ENCODE assay signal across 1 cellular context in genomic region chr1:28648493-28649238, GRCh38.
A peak's percentile ranks its signal among the peaks of the same experiment; 100 is the strongest.
TF ChIP-seq lines count a peak whose summit lies in the region.

TSS of gene RNU11 (plus strand) at chr1:28648600.

TF ChIP-seq in HepG2, 621 proteins besides CTCF, POLR2A, EP300 and RAD21 (continued from another document and continues in another):
- TF ChIP-seq HNF1B (CRISPR knock-in tag; IDR thresholded peaks at IDR 0.05), result no peak; the same call in 1 of the 2 replicates
- no peak; the same call in 1 of the 2 replicates for TF ChIP-seq FUBP1 (CRISPR knock-in tag; IDR thresholded peaks at IDR 0.05; ENCODE audit: borderline replicate concordance)
- peak; percentile 96 for TF ChIP-seq TARDBP (CRISPR knock-in tag; IDR thresholded peaks at IDR 0.05)
- no peak for TF ChIP-seq ZNF644 (CRISPR knock-in tag; IDR thresholded peaks at IDR 0.05; ENCODE audit: low read depth)
- no peak for TF ChIP-seq CHD4 (IDR thresholded peaks at IDR 0.05; ENCODE audit: borderline replicate concordance, low read length)
- TF ChIP-seq TRIM22 (IDR thresholded peaks at IDR 0.05), result no peak
- TF ChIP-seq ARNT (IDR thresholded peaks at IDR 0.05), result no peak
- TF ChIP-seq FOXA1 (IDR thresholded peaks at IDR 0.05), result no peak
- TF ChIP-seq FOXA1 (CRISPR knock-in tag; IDR thresholded peaks at IDR 0.05), result peak; percentile 44
- peak; percentile 86; the same call in 1 of the 2 replicates for TF ChIP-seq ETV6 (CRISPR knock-in tag; conservative IDR thresholded peaks at IDR 0.05)
- peak; percentile 75; the same call in 1 of the 2 replicates for TF ChIP-seq AHR (CRISPR knock-in tag; IDR thresholded peaks at IDR 0.05)
- TF ChIP-seq ZNF784 (CRISPR knock-in tag; IDR thresholded peaks at IDR 0.05; ENCODE audit: borderline replicate concordance), result no peak
- peak; percentile 90 for TF ChIP-seq ZFP41 (CRISPR knock-in tag; IDR thresholded peaks at IDR 0.05; ENCODE audit: borderline replicate concordance)
- TF ChIP-seq ZFX (CRISPR knock-in tag; IDR thresholded peaks at IDR 0.05; ENCODE audit: low read depth), result peak; percentile 60
- TF ChIP-seq PAX8 (CRISPR knock-in tag; IDR thresholded peaks at IDR 0.05; ENCODE audit: borderline replicate concordance), result 0 out of 2 replicates have a peak, but pooled peaks have one; percentile 84
- peak; percentile 95 for TF ChIP-seq ZBTB25 (CRISPR knock-in tag; IDR thresholded peaks at IDR 0.05)
- no peak for TF ChIP-seq TAF15 (IDR thresholded peaks at IDR 0.05; ENCODE audit: low read depth, low read length, poor library complexity, severe bottlenecking)
- peak; percentile 72; the same call in 1 of the 2 replicates for TF ChIP-seq HNF4G (IDR thresholded peaks at IDR 0.05; ENCODE audit: borderline replicate concordance, low read depth, low read length)
- TF ChIP-seq HNF4G (CRISPR knock-in tag; IDR thresholded peaks at IDR 0.05; ENCODE audit: borderline replicate concordance, low read depth), result peak; percentile 55; the same call in 1 of the 2 replicates
- TF ChIP-seq ZNF12 (CRISPR knock-in tag; IDR thresholded peaks at IDR 0.05), result no peak; the same call in 1 of the 2 replicates
- TF ChIP-seq ZNF570 (CRISPR knock-in tag; IDR thresholded peaks at IDR 0.05; ENCODE audit: borderline replicate concordance), result no peak
- peak; percentile 59 for TF ChIP-seq ZKSCAN1 (IDR thresholded peaks at IDR 0.05; ENCODE audit: low read length)
- TF ChIP-seq TCF12 (IDR thresholded peaks at IDR 0.05), result no peak
- no peak; the same call in 1 of the 2 replicates for TF ChIP-seq TCF12 (CRISPR knock-in tag; IDR thresholded peaks at IDR 0.05)
- TF ChIP-seq ZNF260 (CRISPR knock-in tag; IDR thresholded peaks at IDR 0.05; ENCODE audit: borderline replicate concordance, low read depth), result no peak
- 0 out of 2 replicates have a peak, but pooled peaks have one; percentile 43 for TF ChIP-seq E2F2 (CRISPR knock-in tag; IDR thresholded peaks at IDR 0.05; ENCODE audit: borderline replicate concordance)
- peak; percentile 100 for TF ChIP-seq SNAPC2 (CRISPR knock-in tag; IDR thresholded peaks at IDR 0.05)
- TF ChIP-seq MNT (IDR thresholded peaks at IDR 0.05), result no peak
- TF ChIP-seq CCDC6 (CRISPR knock-in tag; IDR thresholded peaks at IDR 0.05), result peak; percentile 73
- TF ChIP-seq HOXA7 (CRISPR knock-in tag; IDR thresholded peaks at IDR 0.05), result no peak
- peak; percentile 98; the same call in 1 of the 2 replicates for TF ChIP-seq TOE1 (CRISPR knock-in tag; IDR thresholded peaks at IDR 0.05)
- TF ChIP-seq HES4 (CRISPR knock-in tag; IDR thresholded peaks at IDR 0.05; ENCODE audit: borderline replicate concordance), result peak; percentile 70; the same call in 1 of the 2 replicates
- TF ChIP-seq TEAD3 (CRISPR knock-in tag; optimal IDR thresholded peaks at IDR 0.05; ENCODE audit: borderline replicate concordance), result peak; percentile 77
- peak; percentile 61 for TF ChIP-seq SAP130 (CRISPR knock-in tag; IDR thresholded peaks at IDR 0.05; ENCODE audit: low read depth)
- peak; percentile 58 for TF ChIP-seq GABPB1 (CRISPR knock-in tag; IDR thresholded peaks at IDR 0.05)
- no peak for TF ChIP-seq ZNF138 (CRISPR knock-in tag; IDR thresholded peaks at IDR 0.05; ENCODE audit: low read depth)
- peak; percentile 43; the same call in 1 of the 2 replicates for TF ChIP-seq KLF11 (CRISPR knock-in tag; IDR thresholded peaks at IDR 0.05)
- TF ChIP-seq ZNF362 (CRISPR knock-in tag; IDR thresholded peaks at IDR 0.05; ENCODE audit: borderline replicate concordance), result peak; percentile 93
- TF ChIP-seq NCOA2 (CRISPR knock-in tag; IDR thresholded peaks at IDR 0.05), result peak; percentile 82
- TF ChIP-seq ZNF235 (CRISPR knock-in tag; IDR thresholded peaks at IDR 0.05; ENCODE audit: borderline replicate concordance), result no peak
- TF ChIP-seq RNF2 (conservative IDR thresholded peaks at IDR 0.05; ENCODE audit: low read depth), result no peak
- TF ChIP-seq NR2F2 (IDR thresholded peaks at IDR 0.05; ENCODE audit: borderline replicate concordance, low read depth), result peak; percentile 89
- no peak for TF ChIP-seq CSRNP2 (CRISPR knock-in tag; conservative IDR thresholded peaks at IDR 0.05; ENCODE audit: low read depth)
- TF ChIP-seq CHCHD3 (CRISPR knock-in tag; IDR thresholded peaks at IDR 0.05), result 0 out of 2 replicates have a peak, but pooled peaks have one; percentile 73
- peak; percentile 62; the same call in 1 of the 2 replicates for TF ChIP-seq ZHX2 (IDR thresholded peaks at IDR 0.05; ENCODE audit: low read depth)
- TF ChIP-seq ZHX2 (CRISPR knock-in tag; IDR thresholded peaks at IDR 0.05; ENCODE audit: borderline replicate concordance), result peak; percentile 92
- 0 out of 2 replicates have a peak, but pooled peaks have one; percentile 77 for TF ChIP-seq ZNF713 (CRISPR knock-in tag; IDR thresholded peaks at IDR 0.05)
